In genomic region chr3:129316121-129317013, GRCh38 we compare ENCODE assay signal across 8 cellular contexts. TPM values are rescaled to one million over a fixed set of nuclear protein-coding genes. Genes with fewer than 3 reads are reported as not detected.
DNase-seq lines count a peak whose midpoint lies in the region; ATAC-seq and TF ChIP-seq lines count a peak whose summit lies in the region.

No MANE protein-coding gene starts in this region.

- DNase-seq in GM06990 (ENCODE audit: extremely low read depth, insufficient read length) (peak; percentile 82), NCI-H2227 treated with DMSO at 0.1 percent for 48 hours (lab: John Stamatoyannopoulos, UW) (peak; percentile 49), cerebellum (ENCODE audit: low spot score) (peak; percentile 81), cortex of kidney (lab: John Stamatoyannopoulos, UW) (no peak)
- peak; percentile 88 to 91 for DNase-seq in activated CD4-positive, alpha-beta T cell treated with anti-CD3 and anti-CD28 coated beads for 24 hours (ENCODE audit: low read depth in 2 of 2)
- DNase-seq in stimulated activated CD4-positive, alpha-beta T cell treated with anti-CD3 and anti-CD28 coated beads, Interleukin-1b, Interleukin-23, amount 100 ng/mL, for 4 hours (ENCODE audit: low read depth in 2 of 2): peak; percentile 86 to 96

- H3K27me3 ChIP-seq in GM06990 (replicated peaks; ENCODE audit: control insufficient read depth, insufficient read depth, low read length): no peaks in the 10 kb centered on the region
- no peaks in the 10 kb centered on the region for H3K27me3 ChIP-seq in layer of hippocampus (ENCODE audit: control insufficient read depth, insufficient read depth, low read length)

- ATAC-seq in HG02798 (IDR thresholded peaks at IDR 0.05; ENCODE audit: poor library complexity, unreplicated experiment): peak; percentile 35

- peak overlapping the region; percentile 89 for H3K27ac ChIP-seq in layer of hippocampus (ENCODE audit: low read depth, low read length)

- peak overlapping the region; percentile 59 for H3K4me3 ChIP-seq in GM06990 (replicated peaks; ENCODE audit: low read depth, low read length)

- no peaks in the 10 kb centered on the region for H3K36me3 ChIP-seq in GM06990 (ENCODE audit: control insufficient read depth, insufficient read depth, low read length)

- peak; percentile 86 for TF ChIP-seq CTCF in GM06990 (IDR thresholded peaks at IDR 0.05; ENCODE audit: insufficient read depth, low read length, poor library complexity, severe bottlenecking)

RNA-seq across cellular contexts. Expression of gene HMCES, which starts 37.7 kb away (rescaled TPM):
- total RNA-seq in cerebellum: 14.6 TPM
